16 cellular contexts compared by ENCODE assay signal in genomic region chr1:51215169-51215568, GRCh38. TPM values are rescaled to one million over a fixed set of nuclear protein-coding genes. Genes with fewer than 3 reads are reported as not detected.
DNase-seq lines count a peak whose midpoint lies in the region; ATAC-seq and TF ChIP-seq lines count a peak whose summit lies in the region.
"Had no signal": no experiment of that assay in that cellular context is flagged by ENCODE, and none has a peak within 500 bp of the region (broad histone marks: within the 10 kb centered on the region; RNA-seq: fewer than 3 reads in every experiment).

No MANE protein-coding gene starts in this region.

- no peak for TF ChIP-seq CTCF in fibroblast of the aortic adventitia (IDR thresholded peaks at IDR 0.05; ENCODE audit: insufficient read depth, low read length)

- no peak overlapping the region for H3K4me3 ChIP-seq in fibroblast of the aortic adventitia (ENCODE audit: low read depth, low read length)
- H3K4me3 ChIP-seq: esophagus squamous epithelium, SK-N-MC had no signal

- peak; percentile 33 for ATAC-seq in SK-N-SH treated with all-trans-retinoic acid at 6 μM for 48 hours
- ATAC-seq in GM19455 (IDR thresholded peaks at IDR 0.05; ENCODE audit: unreplicated experiment): no peak
- ATAC-seq: left colon had no signal

- DNase-seq in AG20443 (ENCODE audit: low spot score) (peak; percentile 21), EL (peak; percentile 27), fibroblast of the aortic adventitia (ENCODE audit: low read depth) (peak; percentile 33), AG08395 (ENCODE audit: low spot score) (no peak), NCI-H2081 (lab: John Stamatoyannopoulos, UW) (no peak), COLO668 (lab: John Stamatoyannopoulos, UW; ENCODE audit: unreplicated experiment) (no peak)
- DNase-seq: amygdala, C1 segment of cervical spinal cord, esophagus squamous epithelium, hippocampal formation, left colon, NCI-H1105, NCI-H2227 treated with DMSO at 0.1 percent for 48 hours had no signal

TF ChIP-seq in SK-N-SH treated with all-trans-retinoic acid at 6 μM for 48 hours, 23 proteins besides CTCF, POLR2A, EP300 and RAD21:
- TF ChIP-seq GLIS3 (CRISPR knock-in tag; IDR thresholded peaks at IDR 0.05): no peak
- TF ChIP-seq PPARA (CRISPR knock-in tag; IDR thresholded peaks at IDR 0.05; ENCODE audit: borderline replicate concordance): no peak
- no peak for TF ChIP-seq RARB (CRISPR knock-in tag; IDR thresholded peaks at IDR 0.05)

RNA-seq across cellular contexts. Expression of gene RNF11, which starts 20.9 kb away (rescaled TPM):
- 78.1 and 112 TPM in 2 replicates for total RNA-seq in fibroblast of the aortic adventitia (ENCODE audit: low replicate concordance)

Comparison
In these comparisons a context has a peak if more than half of its experiments do, and no peak if none do; other contexts are left out.
1. DNase-seq: peak in AG20443 (single experiment), EL (single experiment) and fibroblast of the aortic adventitia (single experiment); none in AG08395 (single experiment), NCI-H2081 (0 of 2) and COLO668 (single experiment).